In genomic region chr1:211480941-211481545, GRCh38 we compare ENCODE assay signal across 18 cellular contexts. TPM values are rescaled to one million over a fixed set of nuclear protein-coding genes. Genes with fewer than 3 reads are reported as not detected.
DNase-seq lines count a peak whose midpoint lies in the region; ATAC-seq and TF ChIP-seq lines count a peak whose summit lies in the region.
"Had no signal": no experiment of that assay in that cellular context is flagged by ENCODE, and none has a peak within 500 bp of the region (broad histone marks: within the 10 kb centered on the region; RNA-seq: fewer than 3 reads in every experiment).

No MANE protein-coding gene starts in this region.

- H3K27ac Mint-ChIP-seq in activated T-helper 2 cell treated with anti-CD3 and anti-CD28 coated beads, Interferon-gamma antibody, Interleukin-2, Interleukin-4, amounts not matched to agents 10 μg/mL and 5 μg/mL and 100 μg/mL, durations not matched to agents 14 hours and 24 hours and 36 hours, result no peak overlapping the region
- no peak overlapping the region for H3K27ac Mint-ChIP-seq in type B pancreatic cell
- H3K27ac Mint-ChIP-seq in activated CD4-positive, alpha-beta T cell treated with anti-CD3 and anti-CD28 coated beads, Interleukin-2, amount 10 ng/mL, durations not matched to agents 24 days and 14 days, result no peak overlapping the region
- H3K27ac Mint-ChIP-seq: CD14-positive monocyte; CD8-positive, alpha-beta T cell; HFFc6 had no signal

- ATAC-seq in HG02571 (IDR thresholded peaks at IDR 0.05; ENCODE audit: unreplicated experiment), result no peak
- ATAC-seq: A549; CD8-positive, alpha-beta T cell had no signal

- H3K9me3 Mint-ChIP-seq in activated T-helper 2 cell treated with anti-CD3 and anti-CD28 coated beads, Interferon-gamma antibody, Interleukin-2, Interleukin-4, amounts not matched to agents 10 μg/mL and 5 μg/mL and 100 μg/mL, durations not matched to agents 14 hours and 24 hours and 36 hours, result no peaks in the 10 kb centered on the region
- no peaks in the 10 kb centered on the region for H3K9me3 Mint-ChIP-seq in type B pancreatic cell
- no peaks in the 10 kb centered on the region for H3K9me3 Mint-ChIP-seq in activated CD4-positive, alpha-beta T cell treated with anti-CD3 and anti-CD28 coated beads, Interleukin-2, amount 10 ng/mL, durations not matched to agents 24 days and 14 days
- H3K9me3 Mint-ChIP-seq: CD8-positive, alpha-beta T cell; HFFc6 had no signal

- H3K36me3 Mint-ChIP-seq in activated T-helper 2 cell treated with anti-CD3 and anti-CD28 coated beads, Interferon-gamma antibody, Interleukin-2, Interleukin-4, amounts not matched to agents 10 μg/mL and 5 μg/mL and 100 μg/mL, durations not matched to agents 14 hours and 24 hours and 36 hours (ENCODE audit: low read depth), result no peaks in the 10 kb centered on the region
- H3K36me3 Mint-ChIP-seq in type B pancreatic cell, result no peaks in the 10 kb centered on the region
- H3K36me3 Mint-ChIP-seq in activated CD4-positive, alpha-beta T cell treated with anti-CD3 and anti-CD28 coated beads, Interleukin-2, amount 10 ng/mL, durations not matched to agents 24 days and 14 days (ENCODE audit: low read depth), result no peaks in the 10 kb centered on the region
- H3K36me3 Mint-ChIP-seq: CD14-positive monocyte; CD8-positive, alpha-beta T cell had no signal

- intact Hi-C loops in activated T-helper 2 cell treated with anti-CD3 and anti-CD28 coated beads, Interferon-gamma antibody, Interleukin-2, Interleukin-4, amounts not matched to agents 10 μg/mL and 5 μg/mL and 100 μg/mL, durations not matched to agents 14 hours and 24 hours and 36 hours (cut with micrococcal nuclease), result no loop called here
- intact Hi-C loops in activated CD4-positive, alpha-beta T cell treated with anti-CD3 and anti-CD28 coated beads, Interleukin-2, amount 10 ng/mL, durations not matched to agents 24 days and 14 days (cut with micrococcal nuclease), result no loop called here

- no peak overlapping the region for H3K4me3 ChIP-seq in WERI-Rb-1 (ENCODE audit: low read depth, low read length)
- H3K4me3 ChIP-seq: A549 had no signal

- TF ChIP-seq CTCF in WERI-Rb-1 (IDR thresholded peaks at IDR 0.05; ENCODE audit: low read depth, low read length) (no peak), type B pancreatic cell (conservative IDR thresholded peaks at IDR 0.05) (no peak)

- H3K27me3 ChIP-seq in WERI-Rb-1 (ENCODE audit: insufficient read depth, low read depth, severe bottlenecking), result no peaks in the 10 kb centered on the region
- H3K27me3 ChIP-seq: BE2C had no signal

- no peaks in the 10 kb centered on the region for H3K9me3 ChIP-seq in WERI-Rb-1 (ENCODE audit: severe bottlenecking)
- H3K9me3 ChIP-seq: A549, BE2C had no signal

- H3K27me3 Mint-ChIP-seq in activated T-helper 2 cell treated with anti-CD3 and anti-CD28 coated beads, Interferon-gamma antibody, Interleukin-2, Interleukin-4, amounts not matched to agents 10 μg/mL and 5 μg/mL and 100 μg/mL, durations not matched to agents 14 hours and 24 hours and 36 hours (ENCODE audit: low read depth), result peaks cover 33% of the 10 kb centered on the region
- no peaks in the 10 kb centered on the region for H3K27me3 Mint-ChIP-seq in type B pancreatic cell
- peaks cover 29% of the 10 kb centered on the region for H3K27me3 Mint-ChIP-seq in activated CD4-positive, alpha-beta T cell treated with anti-CD3 and anti-CD28 coated beads, Interleukin-2, amount 10 ng/mL, durations not matched to agents 24 days and 14 days

- no peak for DNase-seq in WERI-Rb-1
- DNase-seq in activated T-helper 2 cell treated with anti-CD3 and anti-CD28 coated beads, Interferon-gamma antibody, Interleukin-2, Interleukin-4, amounts not matched to agents 10 μg/mL and 5 μg/mL and 100 μg/mL, durations not matched to agents 14 hours and 24 hours and 36 hours (ENCODE audit: low spot score), result peak; percentile 7
- peak; percentile 74 for DNase-seq in mesenteric fat pad (ENCODE audit: low spot score)
- peak; percentile 54 for DNase-seq in type B pancreatic cell (ENCODE audit: extremely low spot score, unreplicated experiment)
- DNase-seq in GDM1 (lab: John Stamatoyannopoulos, UW), result no peak
- DNase-seq in activated CD4-positive, alpha-beta T cell treated with anti-CD3 and anti-CD28 coated beads, Interleukin-2, amount 10 ng/mL, durations not matched to agents 24 days and 14 days, result no peak
- DNase-seq: BE2C, COR-L47, DMS153, DMS79 treated with DMSO at 0.1 percent for 48 hours, EL, HCEC 1CT, HFFc6 had no signal

- H3K27ac ChIP-seq in WERI-Rb-1, result peak overlapping the region; percentile 72
- H3K27ac ChIP-seq: A549, HL-60 had no signal

- H3K4me3 Mint-ChIP-seq in activated T-helper 2 cell treated with anti-CD3 and anti-CD28 coated beads, Interferon-gamma antibody, Interleukin-2, Interleukin-4, amounts not matched to agents 10 μg/mL and 5 μg/mL and 100 μg/mL, durations not matched to agents 14 hours and 24 hours and 36 hours (ENCODE audit: low read depth), result no peak overlapping the region
- no peak overlapping the region for H3K4me3 Mint-ChIP-seq in type B pancreatic cell
- no peak overlapping the region for H3K4me3 Mint-ChIP-seq in activated CD4-positive, alpha-beta T cell treated with anti-CD3 and anti-CD28 coated beads, Interleukin-2, amount 10 ng/mL, durations not matched to agents 24 days and 14 days
- H3K4me3 Mint-ChIP-seq: CD14-positive monocyte; CD8-positive, alpha-beta T cell; HFFc6 had no signal

- peaks cover 7% of the 10 kb centered on the region for H3K4me1 Mint-ChIP-seq in activated T-helper 2 cell treated with anti-CD3 and anti-CD28 coated beads, Interferon-gamma antibody, Interleukin-2, Interleukin-4, amounts not matched to agents 10 μg/mL and 5 μg/mL and 100 μg/mL, durations not matched to agents 14 hours and 24 hours and 36 hours (ENCODE audit: low read depth)
- peaks cover 4% of the 10 kb centered on the region for H3K4me1 Mint-ChIP-seq in type B pancreatic cell (ENCODE audit: unreplicated experiment)
- H3K4me1 Mint-ChIP-seq in activated CD4-positive, alpha-beta T cell treated with anti-CD3 and anti-CD28 coated beads, Interleukin-2, amount 10 ng/mL, durations not matched to agents 24 days and 14 days, result peaks cover 2% of the 10 kb centered on the region

- peaks cover 68% of the 10 kb centered on the region for H3K36me3 ChIP-seq in WERI-Rb-1
- H3K36me3 ChIP-seq: BE2C had no signal

RNA-seq across cellular contexts. Expression of gene RD3, which starts 10.9 kb away (rescaled TPM):
- not detected in 2 replicates for total RNA-seq in activated T-helper 2 cell treated with anti-CD3 and anti-CD28 coated beads, Interferon-gamma antibody, Interleukin-2, Interleukin-4, amounts not matched to agents 10 μg/mL and 5 μg/mL and 100 μg/mL, durations not matched to agents 14 hours and 24 hours and 36 hours
- total RNA-seq in mesenteric fat pad (0.19 TPM), type B pancreatic cell (ENCODE audit: low replicate concordance) (0.14 TPM in 1 of 2 replicates, not detected in the other)
- total RNA-seq in activated CD4-positive, alpha-beta T cell treated with anti-CD3 and anti-CD28 coated beads, Interleukin-2, amount 10 ng/mL, durations not matched to agents 24 days and 14 days, result not detected in 2 replicates
- total RNA-seq: CD8-positive, alpha-beta T cell; HFFc6 had no signal

Comparison
In these comparisons a context has a peak if more than half of its experiments do, and no peak if none do; other contexts are left out.
1. DNase-seq: peak in activated T-helper 2 cell treated with anti-CD3 and anti-CD28 coated beads, Interferon-gamma antibody, Interleukin-2, Interleukin-4, amounts not matched to agents 10 μg/mL and 5 μg/mL and 100 μg/mL, durations not matched to agents 14 hours and 24 hours and 36 hours (single experiment), mesenteric fat pad (single experiment) and type B pancreatic cell (single experiment); none in WERI-Rb-1 (single experiment), GDM1 (single experiment) and activated CD4-positive, alpha-beta T cell treated with anti-CD3 and anti-CD28 coated beads, Interleukin-2, amount 10 ng/mL, durations not matched to agents 24 days and 14 days (single experiment).